11 cellular contexts compared by ENCODE assay signal in genomic region chr10:125231116-125231812, GRCh38.
DNase-seq lines count a peak whose midpoint lies in the region; ATAC-seq and TF ChIP-seq lines count a peak whose summit lies in the region.
"Had no signal": no experiment of that assay in that cellular context is flagged by ENCODE, and none has a peak within 500 bp of the region (broad histone marks: within the 10 kb centered on the region; RNA-seq: fewer than 3 reads in every experiment).

No MANE protein-coding gene starts in this region.

- DNase-seq in AG09319 (ENCODE audit: extremely low read depth, low read depth) (peak; percentile 84), mammary epithelial cell (peak; percentile 84), lung microvascular endothelial cell (ENCODE audit: low read depth in 2 of 2) (peak; percentile 9 to 82), NCI-H345 treated with DMSO at 0.1 percent for 48 hours (lab: John Stamatoyannopoulos, UW; ENCODE audit: unreplicated experiment) (no peak)
- DNase-seq in stimulated activated naive CD4-positive, alpha-beta T cell treated with Interleukin-2 at 50 U/mL for 16 hours (lab: John Stamatoyannopoulos, UW), result no peak
- DNase-seq: DMS153, NCI-H524, tibial artery had no signal

- intact Hi-C loops in mammary epithelial cell (cut with micrococcal nuclease), result loop anchor here (1.0 kb wide), 2 partner anchors 30 to 34 kb away; no protein-coding TSS in a partner anchor

- H3K4me3 ChIP-seq in HUES64 (ENCODE audit: low read length) (no peak overlapping the region), mammary epithelial cell (replicated peaks in 1 of 3; ENCODE audit: insufficient read depth in 1 of 3, low read depth in 2 of 3, low read length in 3 of 3) (no peak overlapping the region)
- H3K4me3 ChIP-seq: tibial artery had no signal

- in situ Hi-C loops in mammary epithelial cell (cut with MboI; ENCODE audit: low sequenced_read_pairs in 2 of 2), result no loop called here

- H3K36me3 ChIP-seq in HUES64 (ENCODE audit: insufficient read depth, low read length), result no peaks in the 10 kb centered on the region
- H3K36me3 ChIP-seq in mammary epithelial cell (ENCODE audit: insufficient read depth, low read length), result no peaks in the 10 kb centered on the region
- H3K36me3 ChIP-seq: tibial artery had no signal

- peak overlapping the region; percentile 77 for H2AFZ ChIP-seq in mammary epithelial cell (ENCODE audit: low read depth, low read length)

- BruUV-seq in mammary epithelial cell (replicated peaks; lab: Mats Ljungman, UMichigan), result no TSS peak

- no peak for ATAC-seq in GM18873 (IDR thresholded peaks at IDR 0.05; ENCODE audit: low FRiP score, unreplicated experiment)
- no peak for ATAC-seq in GM19395 (IDR thresholded peaks at IDR 0.05; ENCODE audit: unreplicated experiment)

- dilution Hi-C loops in mammary epithelial cell (cut with HindIII; ENCODE audit: low sequenced_read_pairs), result no loop called here

- 79% methylated on average over 13 of the region's 13 CpGs for WGBS in HUES64
- WGBS in mammary epithelial cell (ENCODE audit: low coverage, missing lambda C conversion rate), result 32% methylated on average over 12 of the region's 13 CpGs

- H3K79me2 ChIP-seq in mammary epithelial cell (ENCODE audit: insufficient read depth, low read length), result no peaks in the 10 kb centered on the region

- peak; percentile 24 for TF ChIP-seq CTCF in AG09319 (IDR thresholded peaks at IDR 0.05; ENCODE audit: low read depth, low read length)
- TF ChIP-seq CTCF in mammary epithelial cell (conservative IDR thresholded peaks at IDR 0.05 in 1 of 2, IDR thresholded peaks at IDR 0.05 in 1 of 2; ENCODE audit: extremely low read depth in 1 of 2, insufficient read depth in 1 of 2, low read depth in 1 of 2, low read length in 2 of 2), result peak in 1 of 2 donors; percentile 28

- H3K4me1 ChIP-seq in HUES64 (ENCODE audit: insufficient read depth, low read length) (peaks cover 31% of the 10 kb centered on the region), mammary epithelial cell (ENCODE audit: insufficient read depth, low read length) (peaks cover 39% of the 10 kb centered on the region)
- H3K4me1 ChIP-seq: tibial artery had no signal

- H3K27me3 ChIP-seq in HUES64 (ENCODE audit: insufficient read depth, low read length) (no peaks in the 10 kb centered on the region), mammary epithelial cell (ENCODE audit: insufficient read depth, low read length) (no peaks in the 10 kb centered on the region)

- no peak overlapping the region for H3K27ac ChIP-seq in HUES64 (ENCODE audit: low read depth, low read length)
- H3K27ac ChIP-seq in mammary epithelial cell (ENCODE audit: insufficient read depth, low read depth, low read length), result peak overlapping the region; percentile 61
- H3K27ac ChIP-seq: tibial artery had no signal

- no peaks in the 10 kb centered on the region for H4K20me1 ChIP-seq in mammary epithelial cell (ENCODE audit: insufficient read depth, low read length)

- H3K4me2 ChIP-seq in mammary epithelial cell (ENCODE audit: insufficient read depth, low read depth, low read length), result peak overlapping the region; percentile 40

- H3K9ac ChIP-seq in HUES64 (ENCODE audit: low read depth, low read length) (peak overlapping the region; percentile 11; the same call in 1 of the 2 replicates), mammary epithelial cell (ENCODE audit: insufficient read depth, low read length) (no peak overlapping the region)

- CTCF ChIA-PET in mammary epithelial cell (lab: Charles Lee; ENCODE audit: low non-redundant PET), result no interaction called here

- H3K9me3 ChIP-seq in HUES64 (ENCODE audit: insufficient read depth, low read depth, low read length) (no peaks in the 10 kb centered on the region), mammary epithelial cell (replicated peaks; ENCODE audit: insufficient read depth, low read length) (no peaks in the 10 kb centered on the region)
- H3K9me3 ChIP-seq: tibial artery had no signal

Comparison
In these comparisons a context has a peak if more than half of its experiments do, and no peak if none do; other contexts are left out.
1. DNase-seq: peak in AG09319 (single experiment), mammary epithelial cell (single experiment) and lung microvascular endothelial cell (2 of 2); none in stimulated activated naive CD4-positive, alpha-beta T cell treated with Interleukin-2 at 50 U/mL for 16 hours (single experiment) and NCI-H345 treated with DMSO at 0.1 percent for 48 hours (single experiment).